ENCODE assay signal across 1 cellular context in the genomic region with DNA sequence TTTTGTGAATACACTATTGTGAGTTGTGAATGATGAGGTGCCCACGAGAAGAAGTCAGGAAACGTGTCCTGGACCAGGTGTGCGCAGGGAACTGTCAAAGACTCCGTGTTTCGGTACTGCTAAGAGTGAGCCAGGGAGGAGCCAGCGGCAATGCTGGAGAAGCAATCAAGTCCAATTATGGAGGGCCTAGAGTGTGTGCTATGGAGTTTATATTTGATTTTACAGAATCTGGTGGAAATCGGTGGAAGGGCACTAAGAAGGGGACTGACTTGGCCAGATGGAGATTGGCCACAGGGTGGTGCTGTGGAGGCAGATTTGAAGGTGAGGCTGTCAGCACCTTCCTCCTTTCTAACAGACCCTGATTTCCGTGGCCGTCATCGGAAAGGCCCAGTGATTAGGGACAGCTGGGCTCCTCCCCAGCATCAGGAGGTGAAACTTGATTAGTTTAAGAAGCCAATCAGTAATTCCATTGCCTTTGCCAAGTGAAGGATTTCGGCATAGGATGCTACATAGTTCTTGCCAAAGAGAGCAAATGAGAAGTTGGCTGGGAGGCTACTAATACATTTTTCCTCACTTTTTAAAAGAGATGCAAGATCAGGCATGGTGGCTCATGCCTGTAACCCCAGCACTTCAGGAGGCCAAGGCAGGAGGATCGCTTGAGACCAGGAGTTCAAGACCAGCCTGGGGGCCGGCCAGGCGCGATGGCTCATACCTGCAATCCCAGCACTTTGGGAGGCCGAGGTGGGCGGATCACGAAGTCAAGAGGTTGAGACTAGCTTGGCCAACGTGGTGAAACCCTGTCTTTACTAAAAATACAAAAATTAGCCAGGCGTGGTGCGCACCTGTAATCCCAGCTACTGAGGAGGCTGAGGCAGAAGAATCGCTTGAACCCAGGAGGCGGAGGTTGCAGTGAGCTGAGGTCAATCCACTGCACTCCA.
TF ChIP-seq lines count a peak whose summit lies in the region.

No MANE protein-coding gene starts in this region.

TF ChIP-seq in K562, 482 proteins besides CTCF, POLR2A, EP300 and RAD21 (continued from another document and continues in another):
- no peak for TF ChIP-seq MGA (IDR thresholded peaks at IDR 0.05)
- no peak for TF ChIP-seq KLF10 (CRISPR knock-in tag; IDR thresholded peaks at IDR 0.05)
- no peak for TF ChIP-seq PPARD (CRISPR knock-in tag; IDR thresholded peaks at IDR 0.05)
- TF ChIP-seq, protein P1, sequence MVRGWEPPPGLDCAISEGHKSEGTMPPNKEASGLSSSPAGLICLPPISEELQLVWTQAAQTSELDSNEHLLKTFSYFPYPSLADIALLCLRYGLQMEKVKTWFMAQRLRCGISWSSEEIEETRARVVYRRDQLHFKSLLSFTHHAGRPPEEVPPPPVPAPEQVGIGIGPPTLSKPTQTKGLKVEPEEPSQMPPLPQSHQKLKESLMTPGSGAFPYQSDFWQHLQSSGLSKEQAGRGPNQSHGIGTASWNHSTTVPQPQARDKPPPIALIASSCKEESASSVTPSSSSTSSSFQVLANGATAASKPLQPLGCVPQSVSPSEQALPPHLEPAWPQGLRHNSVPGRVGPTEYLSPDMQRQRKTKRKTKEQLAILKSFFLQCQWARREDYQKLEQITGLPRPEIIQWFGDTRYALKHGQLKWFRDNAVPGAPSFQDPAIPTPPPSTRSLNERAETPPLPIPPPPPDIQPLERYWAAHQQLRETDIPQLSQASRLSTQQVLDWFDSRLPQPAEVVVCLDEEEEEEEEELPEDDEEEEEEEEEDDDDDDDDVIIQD (CRISPR knock-in tag; IDR thresholded peaks at IDR 0.05), result 0 out of 2 replicates have a peak, but pooled peaks have one; percentile 50
- TF ChIP-seq, protein P2, sequence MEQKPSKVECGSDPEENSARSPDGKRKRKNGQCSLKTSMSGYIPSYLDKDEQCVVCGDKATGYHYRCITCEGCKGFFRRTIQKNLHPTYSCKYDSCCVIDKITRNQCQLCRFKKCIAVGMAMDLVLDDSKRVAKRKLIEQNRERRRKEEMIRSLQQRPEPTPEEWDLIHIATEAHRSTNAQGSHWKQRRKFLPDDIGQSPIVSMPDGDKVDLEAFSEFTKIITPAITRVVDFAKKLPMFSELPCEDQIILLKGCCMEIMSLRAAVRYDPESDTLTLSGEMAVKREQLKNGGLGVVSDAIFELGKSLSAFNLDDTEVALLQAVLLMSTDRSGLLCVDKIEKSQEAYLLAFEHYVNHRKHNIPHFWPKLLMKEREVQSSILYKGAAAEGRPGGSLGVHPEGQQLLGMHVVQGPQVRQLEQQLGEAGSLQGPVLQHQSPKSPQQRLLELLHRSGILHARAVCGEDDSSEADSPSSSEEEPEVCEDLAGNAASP (IDR thresholded peaks at IDR 0.05), result no peak
- no peak for TF ChIP-seq ZBTB8A (IDR thresholded peaks at IDR 0.05; ENCODE audit: partially characterized antibody)
- TF ChIP-seq KDM4B (IDR thresholded peaks at IDR 0.05; ENCODE audit: borderline replicate concordance in 2 of 2, low read depth in 1 of 2), result no peak
- TF ChIP-seq OTX1 (CRISPR knock-in tag; IDR thresholded peaks at IDR 0.05), result 0 out of 2 replicates have a peak, but pooled peaks have one; percentile 28
- no peak for TF ChIP-seq PCBP1 (IDR thresholded peaks at IDR 0.05; ENCODE audit: low read depth, low read length, poor library complexity, severe bottlenecking)
- no peak for TF ChIP-seq ZNF717 (CRISPR knock-in tag; IDR thresholded peaks at IDR 0.05)
- TF ChIP-seq FOXJ3 (CRISPR knock-in tag; IDR thresholded peaks at IDR 0.05), result no peak
- 0 out of 2 replicates have a peak, but pooled peaks have one; percentile 12 for TF ChIP-seq HIVEP1 (CRISPR knock-in tag; IDR thresholded peaks at IDR 0.05)
- TF ChIP-seq, protein P3, sequence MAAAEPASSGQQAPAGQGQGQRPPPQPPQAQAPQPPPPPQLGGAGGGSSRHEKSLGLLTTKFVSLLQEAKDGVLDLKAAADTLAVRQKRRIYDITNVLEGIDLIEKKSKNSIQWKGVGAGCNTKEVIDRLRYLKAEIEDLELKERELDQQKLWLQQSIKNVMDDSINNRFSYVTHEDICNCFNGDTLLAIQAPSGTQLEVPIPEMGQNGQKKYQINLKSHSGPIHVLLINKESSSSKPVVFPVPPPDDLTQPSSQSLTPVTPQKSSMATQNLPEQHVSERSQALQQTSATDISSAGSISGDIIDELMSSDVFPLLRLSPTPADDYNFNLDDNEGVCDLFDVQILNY (CRISPR knock-in tag; IDR thresholded peaks at IDR 0.05), result no peak
- TF ChIP-seq FOXM1 (IDR thresholded peaks at IDR 0.05; ENCODE audit: low read depth), result no peak
- no peak for TF ChIP-seq FOXM1 (CRISPR knock-in tag; IDR thresholded peaks at IDR 0.05; ENCODE audit: low read depth)
- TF ChIP-seq ILK (tag; IDR thresholded peaks at IDR 0.05; ENCODE audit: borderline replicate concordance, low read depth), result no peak
- no peak for TF ChIP-seq FOXA1 (IDR thresholded peaks at IDR 0.05; ENCODE audit: borderline replicate concordance)
- no peak for TF ChIP-seq MCM7 (IDR thresholded peaks at IDR 0.05)
- TF ChIP-seq MLLT1 (IDR thresholded peaks at IDR 0.05), result peak in 1 of 2 experiments; percentile 52; a peak in 1 of 4 replicates
- no peak for TF ChIP-seq FOXA3 (CRISPR knock-in tag; conservative IDR thresholded peaks at IDR 0.05 in 1 of 2, IDR thresholded peaks at IDR 0.05 in 1 of 2)
- no peak for TF ChIP-seq SMAD2 (IDR thresholded peaks at IDR 0.05; ENCODE audit: low read depth, low read length)
- TF ChIP-seq SLC30A9 (CRISPR knock-in tag; IDR thresholded peaks at IDR 0.05), result no peak
- TF ChIP-seq ZNF408 (CRISPR knock-in tag; IDR thresholded peaks at IDR 0.05; ENCODE audit: low read depth), result no peak
- TF ChIP-seq BCLAF1 (IDR thresholded peaks at IDR 0.05; ENCODE audit: borderline replicate concordance in 1 of 2, control insufficient read depth in 1 of 2, low read depth in 2 of 2, low read length in 1 of 2), result no peak
- TF ChIP-seq, protein P4, sequence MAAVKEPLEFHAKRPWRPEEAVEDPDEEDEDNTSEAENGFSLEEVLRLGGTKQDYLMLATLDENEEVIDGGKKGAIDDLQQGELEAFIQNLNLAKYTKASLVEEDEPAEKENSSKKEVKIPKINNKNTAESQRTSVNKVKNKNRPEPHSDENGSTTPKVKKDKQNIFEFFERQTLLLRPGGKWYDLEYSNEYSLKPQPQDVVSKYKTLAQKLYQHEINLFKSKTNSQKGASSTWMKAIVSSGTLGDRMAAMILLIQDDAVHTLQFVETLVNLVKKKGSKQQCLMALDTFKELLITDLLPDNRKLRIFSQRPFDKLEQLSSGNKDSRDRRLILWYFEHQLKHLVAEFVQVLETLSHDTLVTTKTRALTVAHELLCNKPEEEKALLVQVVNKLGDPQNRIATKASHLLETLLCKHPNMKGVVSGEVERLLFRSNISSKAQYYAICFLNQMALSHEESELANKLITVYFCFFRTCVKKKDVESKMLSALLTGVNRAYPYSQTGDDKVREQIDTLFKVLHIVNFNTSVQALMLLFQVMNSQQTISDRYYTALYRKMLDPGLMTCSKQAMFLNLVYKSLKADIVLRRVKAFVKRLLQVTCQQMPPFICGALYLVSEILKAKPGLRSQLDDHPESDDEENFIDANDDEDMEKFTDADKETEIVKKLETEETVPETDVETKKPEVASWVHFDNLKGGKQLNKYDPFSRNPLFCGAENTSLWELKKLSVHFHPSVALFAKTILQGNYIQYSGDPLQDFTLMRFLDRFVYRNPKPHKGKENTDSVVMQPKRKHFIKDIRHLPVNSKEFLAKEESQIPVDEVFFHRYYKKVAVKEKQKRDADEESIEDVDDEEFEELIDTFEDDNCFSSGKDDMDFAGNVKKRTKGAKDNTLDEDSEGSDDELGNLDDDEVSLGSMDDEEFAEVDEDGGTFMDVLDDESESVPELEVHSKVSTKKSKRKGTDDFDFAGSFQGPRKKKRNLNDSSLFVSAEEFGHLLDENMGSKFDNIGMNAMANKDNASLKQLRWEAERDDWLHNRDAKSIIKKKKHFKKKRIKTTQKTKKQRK (IDR thresholded peaks at IDR 0.05; ENCODE audit: borderline replicate concordance, low read depth, low read length), result no peak
- no peak for TF ChIP-seq BRF1 (IDR thresholded peaks at IDR 0.05; ENCODE audit: borderline replicate concordance, extremely low read depth, insufficient read length)
